ENCODE assay signal across 22 cellular contexts in the genomic region with DNA sequence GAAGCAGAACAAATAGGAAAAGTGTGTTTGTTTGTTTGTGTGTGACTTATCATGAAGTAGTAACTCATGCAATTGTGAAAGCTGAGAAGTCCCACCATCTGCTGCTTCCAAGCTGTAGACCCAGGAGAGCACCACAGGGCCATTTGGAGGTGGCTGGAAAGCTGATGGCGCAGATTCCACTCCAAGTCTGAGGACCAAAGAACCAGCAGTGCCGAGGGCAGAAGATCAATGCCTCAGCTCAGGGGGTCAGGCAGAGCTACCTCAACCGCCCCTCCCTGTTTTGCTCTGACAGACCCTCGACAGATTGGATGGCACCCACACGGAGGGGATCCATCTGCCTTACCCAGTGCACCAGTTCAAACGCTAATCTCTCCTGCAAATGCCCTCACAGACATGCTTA.
A peak's percentile ranks its signal among the peaks of the same experiment; 100 is the strongest.
DNase-seq lines count a peak whose midpoint lies in the region; ATAC-seq lines count a peak whose summit lies in the region.
"Had no signal": no experiment of that assay in that cellular context is flagged by ENCODE, and none has a peak within 500 bp of the region (broad histone marks: within the 10 kb centered on the region; RNA-seq: fewer than 3 reads in every experiment).

No MANE protein-coding gene starts in this region.

- no CpG with 5 or more reads among the region's 6 CpGs for WGBS in neuronal stem cell (ENCODE audit: extremely low coverage in 2 of 2, insufficient read length in 2 of 2, insufficient replicate concordance in 1 of 2), 2 donors

- no peak overlapping the region for H2AFZ ChIP-seq in neuronal stem cell (ENCODE audit: low read length)
- H2AFZ ChIP-seq: GM23338 had no signal

- no peak overlapping the region for H4K91ac ChIP-seq in neuronal stem cell (ENCODE audit: low read depth, low read length, poor library complexity)

- peak overlapping the region; percentile 2 for H3K18ac ChIP-seq in neuronal stem cell (ENCODE audit: low read length)

- H3K9ac ChIP-seq in neuronal stem cell (ENCODE audit: low read depth, low read length, poor library complexity) = no peak overlapping the region
- H3K9ac ChIP-seq: SK-N-SH had no signal

- H3K4me2 ChIP-seq in neuronal stem cell (ENCODE audit: insufficient read depth, low read length, poor library complexity, severe bottlenecking) = no peak overlapping the region
- H3K4me2 ChIP-seq: GM23338, SK-N-SH had no signal

- H3K9me3 ChIP-seq in neuronal stem cell (replicated peaks in 1 of 2; ENCODE audit: control insufficient read depth in 2 of 2, insufficient read depth in 1 of 2, low read depth in 1 of 2, low read length in 2 of 2) = peaks cover 0 to 7% of the 10 kb centered on the region in 2 donors
- H3K9me3 ChIP-seq: HAP-1, SK-N-SH had no signal

- no peaks in the 10 kb centered on the region for H3K4me1 ChIP-seq in neuronal stem cell (ENCODE audit: control insufficient read depth in 2 of 2, insufficient read depth in 1 of 2, low read depth in 1 of 2, low read length in 2 of 2)
- H3K4me1 ChIP-seq: HAP-1 had no signal

- H4K8ac ChIP-seq in neuronal stem cell (ENCODE audit: low read depth, low read length) = no peak overlapping the region

- H3K4me3 ChIP-seq in neuronal stem cell (ENCODE audit: low read length in 2 of 2) = no peak overlapping the region
- H3K4me3 ChIP-seq: GM23338, HAP-1 had no signal

- no peaks in the 10 kb centered on the region for H3K79me1 ChIP-seq in neuronal stem cell (ENCODE audit: low read depth, low read length)

- H3K36me3 ChIP-seq in neuronal stem cell (replicated peaks in 1 of 2; ENCODE audit: control insufficient read depth in 2 of 2, insufficient read depth in 2 of 2, low read length in 2 of 2) = no peaks in the 10 kb centered on the region
- H3K36me3 ChIP-seq: HAP-1 had no signal

- no peak overlapping the region for H3K14ac ChIP-seq in neuronal stem cell (ENCODE audit: low read length)

- no peak overlapping the region for H2BK5ac ChIP-seq in neuronal stem cell (ENCODE audit: low read length)

- H3K27me3 ChIP-seq in neuronal stem cell (ENCODE audit: control insufficient read depth in 3 of 3, insufficient read depth in 3 of 3, low read depth in 1 of 3, low read length in 3 of 3) = no peaks in the 10 kb centered on the region

- H3K23ac ChIP-seq in neuronal stem cell (ENCODE audit: low read depth, low read length, poor library complexity) = no peak overlapping the region

- H3K27ac ChIP-seq in neuronal stem cell (replicated peaks; ENCODE audit: low read length) = no peak overlapping the region

- no peak for ATAC-seq in HG03025 (IDR thresholded peaks at IDR 0.05; ENCODE audit: low FRiP score, unreplicated experiment)
- ATAC-seq: GM23338 had no signal

- no peak overlapping the region for H2BK15ac ChIP-seq in neuronal stem cell (ENCODE audit: low read length)

- H2BK120ac ChIP-seq in neuronal stem cell (ENCODE audit: low read depth, low read length) = no peak overlapping the region

- H3K4ac ChIP-seq in neuronal stem cell (ENCODE audit: low read length) = no peak overlapping the region

- peak; percentile 18 for DNase-seq in activated CD8-positive, alpha-beta memory T cell treated with anti-CD3 and anti-CD28 coated beads, Interleukin-2, amount 50 U/mL, for 48 hours
- DNase-seq in activated CD8-positive, alpha-beta memory T cell treated with anti-CD3 and anti-CD28 coated beads, Interleukin-2, amount 50 U/mL, for 4 hours = no peak
- peak; percentile 98 for DNase-seq in NCI-H2171 treated with DMSO at 0.1 percent for 48 hours (lab: John Stamatoyannopoulos, UW)
- no peak for DNase-seq in neuronal stem cell (ENCODE audit: low spot score)
- DNase-seq in stimulated activated CD4-positive, alpha-beta T cell treated with anti-CD3 and anti-CD28 coated beads, Interleukin-15, amount 100 ng/mL, for 24 hours = no peak
- no peak for DNase-seq in NCI-H1092 treated with DMSO at 0.1 percent for 48 hours (lab: John Stamatoyannopoulos, UW)
- DNase-seq: Calu3, DMS79, EL, GDM1, HFFc6, KBM-7, MV-4-11, NCI-H1105 treated with DMSO at 0.1 percent for 48 hours, NCI-H2081, NCI-H345, NCI-H510A treated with DMSO at 0.1 percent for 48 hours, NCI-H774, SK-N-SH had no signal

- H2BK12ac ChIP-seq in neuronal stem cell (ENCODE audit: low read length) = no peak overlapping the region

- no peak overlapping the region for H2AK5ac ChIP-seq in neuronal stem cell (ENCODE audit: low read depth, low read length)

Comparison
In these comparisons a context has a peak if more than half of its experiments do, and no peak if none do; other contexts are left out.
1. DNase-seq: peak in activated CD8-positive, alpha-beta memory T cell treated with anti-CD3 and anti-CD28 coated beads, Interleukin-2, amount 50 U/mL, for 48 hours (single experiment) and NCI-H2171 treated with DMSO at 0.1 percent for 48 hours (single experiment); none in activated CD8-positive, alpha-beta memory T cell treated with anti-CD3 and anti-CD28 coated beads, Interleukin-2, amount 50 U/mL, for 4 hours (single experiment), neuronal stem cell (single experiment), stimulated activated CD4-positive, alpha-beta T cell treated with anti-CD3 and anti-CD28 coated beads, Interleukin-15, amount 100 ng/mL, for 24 hours (single experiment) and NCI-H1092 treated with DMSO at 0.1 percent for 48 hours (single experiment).